In the genomic region with DNA sequence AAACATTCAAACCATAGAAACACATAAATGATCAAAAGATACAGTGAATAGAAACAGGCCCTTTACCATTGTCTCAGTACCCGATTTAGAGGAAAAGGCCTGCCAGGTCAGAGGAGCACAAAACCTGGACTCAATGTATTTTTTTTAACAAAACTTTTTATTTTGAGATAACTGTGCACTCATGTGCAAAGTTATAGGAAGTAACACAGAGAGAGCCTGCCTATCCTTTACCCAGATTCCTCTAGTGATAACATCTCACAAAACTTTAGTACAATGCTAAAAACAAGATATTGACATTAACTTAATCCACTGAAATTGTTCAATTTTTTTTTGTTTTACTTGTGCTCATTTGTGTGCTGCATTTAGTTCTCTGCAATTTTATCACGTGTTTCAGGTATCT, we compare ENCODE assay signal across 14 cellular contexts. TPM values are rescaled to one million over a fixed set of nuclear protein-coding genes. Genes with fewer than 3 reads are reported as not detected.
A peak's percentile ranks its signal among the peaks of the same experiment; 100 is the strongest.
DNase-seq lines count a peak whose midpoint lies in the region; ATAC-seq and TF ChIP-seq lines count a peak whose summit lies in the region.
"Had no signal": no experiment of that assay in that cellular context is flagged by ENCODE, and none has a peak within 500 bp of the region (broad histone marks: within the 10 kb centered on the region; RNA-seq: fewer than 3 reads in every experiment).

No MANE protein-coding gene starts in this region.

- peaks cover 43% of the 10 kb centered on the region for H3K9me3 Mint-ChIP-seq in activated CD4-positive, alpha-beta T cell treated with anti-CD3 and anti-CD28 coated beads, Interleukin-2, amount 10 ng/mL, durations not matched to agents 7 days and 5 days
- peaks cover 0 to 17% (median 5%) of the 10 kb centered on the region in 11 donors for H3K9me3 Mint-ChIP-seq in naive thymus-derived CD4-positive, alpha-beta T cell

- CTCF ChIA-PET in activated CD4-positive, alpha-beta T cell treated with anti-CD3 and anti-CD28 coated beads, Interleukin-2, amount 10 ng/mL, durations not matched to agents 7 days and 5 days (lab: Charles Lee) = interaction anchor here (0.7 kb wide), 1 partner anchor 22 kb away, joined by 3 read pairs; no protein-coding TSS in a partner anchor
- CTCF ChIA-PET in naive thymus-derived CD4-positive, alpha-beta T cell (lab: Charles Lee) = no interaction called here

- no peak for TF ChIP-seq CTCF in omental fat pad (IDR thresholded peaks at IDR 0.05)

- no peak for DNase-seq in activated CD4-positive, alpha-beta T cell treated with anti-CD3 and anti-CD28 coated beads, Interleukin-2, amount 10 ng/mL, durations not matched to agents 7 days and 5 days
- no peak for DNase-seq in activated CD4-positive, alpha-beta T cell treated with anti-CD3 and anti-CD28 coated beads for 48 hours
- no peak for DNase-seq in naive thymus-derived CD4-positive, alpha-beta T cell
- DNase-seq in NCI-H1417 treated with DMSO at 0.1 percent for 48 hours (lab: John Stamatoyannopoulos, UW) (no peak), omental fat pad (ENCODE audit: low spot score) (no peak)
- DNase-seq in effector CD8-positive, alpha-beta T cell (lab: John Stamatoyannopoulos, UW) = no peak
- DNase-seq: adrenal gland; GF-D8; HCEC 1CT; islet precursor cell; stimulated activated CD4-positive, alpha-beta T cell treated with anti-CD3 and anti-CD28 coated beads, Interleukin-4, amount 100 ng/mL, for 4 hours had no signal

- H3K9me3 ChIP-seq in naive thymus-derived CD4-positive, alpha-beta T cell (ENCODE audit: control insufficient read depth in 2 of 3, low read length in 3 of 3) = no peaks in the 10 kb centered on the region
- H3K9me3 ChIP-seq: adrenal gland had no signal

- no peaks in the 10 kb centered on the region for H3K36me3 ChIP-seq in naive thymus-derived CD4-positive, alpha-beta T cell (ENCODE audit: control insufficient read depth in 2 of 3, insufficient read depth in 3 of 3, low read length in 3 of 3)
- H3K36me3 ChIP-seq: adrenal gland had no signal

- H3K36me3 Mint-ChIP-seq in activated CD4-positive, alpha-beta T cell treated with anti-CD3 and anti-CD28 coated beads, Interleukin-2, amount 10 ng/mL, durations not matched to agents 7 days and 5 days (ENCODE audit: low read depth) = peaks cover 34% of the 10 kb centered on the region
- peaks cover 0 to 44% (median 4%) of the 10 kb centered on the region in 5 donors for H3K36me3 Mint-ChIP-seq in naive thymus-derived CD4-positive, alpha-beta T cell

- peak overlapping the region; percentile 19 for H3K27ac Mint-ChIP-seq in activated CD4-positive, alpha-beta T cell treated with anti-CD3 and anti-CD28 coated beads, Interleukin-2, amount 10 ng/mL, durations not matched to agents 7 days and 5 days
- H3K27ac Mint-ChIP-seq in naive thymus-derived CD4-positive, alpha-beta T cell = peak overlapping the region in 4 of 9 donors; percentile 41 to 80 (median 54)

- peak; percentile 10 for ATAC-seq in GM21825 (IDR thresholded peaks at IDR 0.05; ENCODE audit: unreplicated experiment)
- peak; percentile 32 for ATAC-seq in HG03432 (IDR thresholded peaks at IDR 0.05; ENCODE audit: unreplicated experiment)
- ATAC-seq in naive thymus-derived CD4-positive, alpha-beta T cell = no peak
- ATAC-seq in omental fat pad (ENCODE audit: low FRiP score) = no peak

- peaks cover 43% of the 10 kb centered on the region for H3K4me1 Mint-ChIP-seq in activated CD4-positive, alpha-beta T cell treated with anti-CD3 and anti-CD28 coated beads, Interleukin-2, amount 10 ng/mL, durations not matched to agents 7 days and 5 days
- peaks cover 12 to 40% (median 27%) of the 10 kb centered on the region in 7 donors for H3K4me1 Mint-ChIP-seq in naive thymus-derived CD4-positive, alpha-beta T cell

- H3K27me3 ChIP-seq in naive thymus-derived CD4-positive, alpha-beta T cell (ENCODE audit: control insufficient read depth in 2 of 2, insufficient read depth in 2 of 2, low read length in 2 of 2) = no peaks in the 10 kb centered on the region
- H3K27me3 ChIP-seq: adrenal gland had no signal

- POLR2A ChIA-PET in activated CD4-positive, alpha-beta T cell treated with anti-CD3 and anti-CD28 coated beads, Interleukin-2, amount 10 ng/mL, durations not matched to agents 7 days and 5 days (lab: Charles Lee) = no interaction called here
- POLR2A ChIA-PET in naive thymus-derived CD4-positive, alpha-beta T cell (lab: Charles Lee) = no interaction called here

- H3K4me3 Mint-ChIP-seq in activated CD4-positive, alpha-beta T cell treated with anti-CD3 and anti-CD28 coated beads, Interleukin-2, amount 10 ng/mL, durations not matched to agents 7 days and 5 days = no peak overlapping the region
- H3K4me3 Mint-ChIP-seq in naive thymus-derived CD4-positive, alpha-beta T cell = peak overlapping the region in 9 of 10 donors; percentile 23 to 75 (median 48)

- no peaks in the 10 kb centered on the region for H3K27me3 Mint-ChIP-seq in activated CD4-positive, alpha-beta T cell treated with anti-CD3 and anti-CD28 coated beads, Interleukin-2, amount 10 ng/mL, durations not matched to agents 7 days and 5 days
- H3K27me3 Mint-ChIP-seq in naive thymus-derived CD4-positive, alpha-beta T cell = peaks cover 0 to 7% (median 0%) of the 10 kb centered on the region in 5 donors

- H3K27ac ChIP-seq in naive thymus-derived CD4-positive, alpha-beta T cell (ENCODE audit: low read depth, low read length) = no peak overlapping the region
- H3K27ac ChIP-seq: adrenal gland had no signal

- peaks cover 0 to 13% of the 10 kb centered on the region in 2 donors for H3K4me1 ChIP-seq in naive thymus-derived CD4-positive, alpha-beta T cell (ENCODE audit: control insufficient read depth in 2 of 2, insufficient read depth in 2 of 2, low read length in 2 of 2)
- H3K4me1 ChIP-seq: adrenal gland had no signal

- H3K4me3 ChIP-seq in naive thymus-derived CD4-positive, alpha-beta T cell (ENCODE audit: low read length) = peak overlapping the region; percentile 45
- H3K4me3 ChIP-seq: adrenal gland had no signal

- intact Hi-C loops in naive thymus-derived CD4-positive, alpha-beta T cell (cut with micrococcal nuclease) = no loop called here

RNA-seq across cellular contexts. Expression of a gene that starts 36.8 kb away (rescaled TPM):
- total RNA-seq in activated CD4-positive, alpha-beta T cell treated with anti-CD3 and anti-CD28 coated beads, Interleukin-2, amount 10 ng/mL, durations not matched to agents 7 days and 5 days = 10 to 100 TPM; 49.5 to 50.9 TPM
- total RNA-seq in naive thymus-derived CD4-positive, alpha-beta T cell = 10 to 100 TPM; 23.7 to 67.3 (median 40.7) TPM
- polyA plus RNA-seq in naive thymus-derived CD4-positive, alpha-beta T cell = 10 to 100 TPM; 43.4 to 62.6 TPM
- 1 to 10 TPM; 1.3 to 3.3 (median 1.8) TPM for total RNA-seq in omental fat pad
- total RNA-seq: MCF 10A had no signal

Comparison
In these comparisons a context has a peak if more than half of its experiments do, and no peak if none do; other contexts are left out.
1. ATAC-seq: peak in GM21825 (single experiment) and HG03432 (single experiment); none in naive thymus-derived CD4-positive, alpha-beta T cell (single experiment) and omental fat pad (single experiment).
2. RNA of a gene that starts 36.8 kb away (total RNA-seq): 49.5 to 50.9 TPM in activated CD4-positive, alpha-beta T cell treated with anti-CD3 and anti-CD28 coated beads, Interleukin-2, amount 10 ng/mL, durations not matched to agents 7 days and 5 days and 23.7 to 67.3 TPM in naive thymus-derived CD4-positive, alpha-beta T cell; 1.3 to 3.3 TPM in omental fat pad; every median in the first group is over 4 times any median in the second.